In the genomic region with DNA sequence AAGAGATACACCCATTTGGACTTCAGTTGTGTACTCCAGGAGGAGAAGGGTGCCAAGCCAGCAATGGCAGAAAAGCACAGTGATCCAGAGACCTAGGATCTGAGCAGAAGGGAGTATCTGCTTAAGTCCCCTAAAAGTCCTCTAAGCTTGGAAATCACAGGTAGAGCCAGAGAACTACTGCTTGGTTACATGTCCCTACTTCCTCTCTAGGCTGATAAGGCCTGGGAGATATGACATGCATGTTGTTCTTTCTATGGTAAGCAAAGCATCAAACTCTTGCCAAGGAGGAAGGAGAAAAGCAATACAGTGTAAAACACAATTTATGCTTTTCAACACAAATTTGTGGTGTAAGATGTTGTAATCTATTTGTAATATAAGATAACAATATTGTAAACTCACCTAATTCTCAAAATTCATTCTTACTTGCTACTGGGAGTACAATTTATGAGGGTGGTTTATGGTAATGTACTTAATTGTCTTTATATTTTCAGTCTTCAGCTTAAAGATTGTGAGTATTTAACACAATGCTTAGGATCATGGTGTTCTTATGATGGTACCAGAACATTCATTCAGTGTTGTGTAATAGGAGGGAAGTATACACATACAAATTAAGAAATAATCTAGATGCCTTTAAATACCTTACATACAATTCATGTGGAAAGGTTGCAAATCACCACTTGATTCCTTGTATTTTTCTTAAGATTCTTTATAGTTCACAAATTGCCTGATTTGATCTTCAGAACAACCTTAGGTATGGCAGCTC, we compare ENCODE assay signal across 1 cellular context.
TF ChIP-seq lines count a peak whose summit lies in the region.

No MANE protein-coding gene starts in this region.

TF ChIP-seq in endothelial cell of umbilical vein, 7 proteins besides CTCF, POLR2A, EP300 and RAD21:
- TF ChIP-seq JUN (IDR thresholded peaks at IDR 0.05; ENCODE audit: borderline replicate concordance, insufficient read depth, insufficient read length, low read depth) (no peak), POLR2AphosphoS5 (IDR thresholded peaks at IDR 0.05; ENCODE audit: insufficient read depth, low read depth, low read length) (no peak), GATA2 (IDR thresholded peaks at IDR 0.05; ENCODE audit: insufficient read depth, insufficient read length, low read depth, low read length) (no peak), EZH2 (IDR thresholded peaks at IDR 0.05; ENCODE audit: borderline replicate concordance, low read depth, low read length, severe bottlenecking) (no peak), FOS (IDR thresholded peaks at IDR 0.05; ENCODE audit: borderline replicate concordance, insufficient read depth, low read length) (no peak), MAX (IDR thresholded peaks at IDR 0.05; ENCODE audit: insufficient read depth, insufficient read length) (no peak), MYC (IDR thresholded peaks at IDR 0.05; ENCODE audit: low read depth, low read length) (no peak)
